ENCODE assay signal across 16 cellular contexts in genomic region chr12:113267621-113268020, GRCh38.
"Had no signal": no experiment of that assay in that cellular context is flagged by ENCODE, and none has a peak within 500 bp of the region (broad histone marks: within the 10 kb centered on the region; RNA-seq: fewer than 3 reads in every experiment).

No MANE protein-coding gene starts in this region.

- H3K27ac Mint-ChIP-seq: activated CD4-positive, alpha-beta memory T cell treated with anti-CD3 and anti-CD28 coated beads for 36 hours; activated T-helper 17 cell treated with anti-CD3 and anti-CD28 coated beads, Interleukin-2, amount 50 U/mL, for 72 hours; T-helper 2 cell treated with Interferon-gamma antibody and Interleukin-4, amounts not matched to agents 5 μg/mL and 100 μg/mL, for 36 hours had no signal

- ATAC-seq: activated T-helper 17 cell treated with anti-CD3 and anti-CD28 coated beads, Interleukin-2, amount 50 U/mL, for 72 hours; gastrocnemius medialis; natural killer cell treated with Interleukin-12 subunit alpha and Interleukin-12 subunit beta and Interleukin-15 and Interleukin-18, amount 100 ng/mL, for 72 hours; pancreas had no signal

- DNase-seq: activated CD4-positive, alpha-beta memory T cell treated with anti-CD3 and anti-CD28 coated beads for 36 hours; activated naive CD4-positive, alpha-beta T cell treated with Interleukin-2 at 50 U/mL for 16 hours; activated T-cell treated with anti-CD3 and anti-CD28 coated beads, Interleukin-2, amount 50 U/mL, for 1 hour; gastrocnemius medialis; head of caudate nucleus; kidney glomerular epithelial cell; SK-N-SH; stimulated activated CD4-positive, alpha-beta T cell treated with anti-CD3 and anti-CD28 coated beads, Interleukin-12 subunit alpha, Interleukin-12 subunit beta, amount 100 ng/mL, for 4 hours; stimulated activated CD4-positive, alpha-beta T cell treated with anti-CD3 and anti-CD28 coated beads, Interleukin-1b, Interleukin-23, amount 100 ng/mL, for 48 hours; stimulated activated CD8-positive, alpha-beta memory T cell treated with anti-CD3 and anti-CD28 coated beads, Interleukin-4, amount 100 ng/mL, for 48 hours; stimulated activated naive CD4-positive, alpha-beta T cell; thyroid gland had no signal

- H3K27me3 Mint-ChIP-seq: activated CD4-positive, alpha-beta memory T cell treated with anti-CD3 and anti-CD28 coated beads for 36 hours; activated T-helper 17 cell treated with anti-CD3 and anti-CD28 coated beads, Interleukin-2, amount 50 U/mL, for 72 hours; natural killer cell treated with Interleukin-12 subunit alpha and Interleukin-12 subunit beta and Interleukin-15 and Interleukin-18, amount 100 ng/mL, for 72 hours had no signal

- H3K9me3 Mint-ChIP-seq: activated CD4-positive, alpha-beta memory T cell treated with anti-CD3 and anti-CD28 coated beads for 36 hours; activated T-helper 17 cell treated with anti-CD3 and anti-CD28 coated beads, Interleukin-2, amount 50 U/mL, for 72 hours; natural killer cell treated with Interleukin-12 subunit alpha and Interleukin-12 subunit beta and Interleukin-15 and Interleukin-18, amount 100 ng/mL, for 72 hours; T-helper 2 cell treated with Interferon-gamma antibody and Interleukin-4, amounts not matched to agents 5 μg/mL and 100 μg/mL, for 36 hours had no signal

- H3K36me3 Mint-ChIP-seq: natural killer cell treated with Interleukin-12 subunit alpha and Interleukin-12 subunit beta and Interleukin-15 and Interleukin-18, amount 100 ng/mL, for 72 hours had no signal

- H3K4me3 Mint-ChIP-seq: activated CD4-positive, alpha-beta memory T cell treated with anti-CD3 and anti-CD28 coated beads for 36 hours; activated T-helper 17 cell treated with anti-CD3 and anti-CD28 coated beads, Interleukin-2, amount 50 U/mL, for 72 hours; natural killer cell treated with Interleukin-12 subunit alpha and Interleukin-12 subunit beta and Interleukin-15 and Interleukin-18, amount 100 ng/mL, for 72 hours; T-helper 2 cell treated with Interferon-gamma antibody and Interleukin-4, amounts not matched to agents 5 μg/mL and 100 μg/mL, for 36 hours had no signal
